Comparison of ENCODE assay signal across 1 cellular context in genomic region chr4:61549356-61549755, GRCh38.
TF ChIP-seq lines count a peak whose summit lies in the region.

No MANE protein-coding gene starts in this region.

TF ChIP-seq in K562, 482 proteins besides CTCF, POLR2A, EP300 and RAD21:
- TF ChIP-seq ZFP30 (CRISPR knock-in tag; IDR thresholded peaks at IDR 0.05; ENCODE audit: borderline replicate concordance) = no peak
- TF ChIP-seq CEBPG (CRISPR knock-in tag; IDR thresholded peaks at IDR 0.05) = no peak
- TF ChIP-seq CEBPG (tag; conservative IDR thresholded peaks at IDR 0.05 in 1 of 2, IDR thresholded peaks at IDR 0.05 in 1 of 2) = peak; percentile 50 to 74
- TF ChIP-seq, protein P1, sequence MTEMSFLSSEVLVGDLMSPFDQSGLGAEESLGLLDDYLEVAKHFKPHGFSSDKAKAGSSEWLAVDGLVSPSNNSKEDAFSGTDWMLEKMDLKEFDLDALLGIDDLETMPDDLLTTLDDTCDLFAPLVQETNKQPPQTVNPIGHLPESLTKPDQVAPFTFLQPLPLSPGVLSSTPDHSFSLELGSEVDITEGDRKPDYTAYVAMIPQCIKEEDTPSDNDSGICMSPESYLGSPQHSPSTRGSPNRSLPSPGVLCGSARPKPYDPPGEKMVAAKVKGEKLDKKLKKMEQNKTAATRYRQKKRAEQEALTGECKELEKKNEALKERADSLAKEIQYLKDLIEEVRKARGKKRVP (CRISPR knock-in tag; IDR thresholded peaks at IDR 0.05) = 0 out of 2 replicates have a peak, but pooled peaks have one; percentile 42
- no peak for TF ChIP-seq PPARD (CRISPR knock-in tag; IDR thresholded peaks at IDR 0.05)
- TF ChIP-seq, protein P2, sequence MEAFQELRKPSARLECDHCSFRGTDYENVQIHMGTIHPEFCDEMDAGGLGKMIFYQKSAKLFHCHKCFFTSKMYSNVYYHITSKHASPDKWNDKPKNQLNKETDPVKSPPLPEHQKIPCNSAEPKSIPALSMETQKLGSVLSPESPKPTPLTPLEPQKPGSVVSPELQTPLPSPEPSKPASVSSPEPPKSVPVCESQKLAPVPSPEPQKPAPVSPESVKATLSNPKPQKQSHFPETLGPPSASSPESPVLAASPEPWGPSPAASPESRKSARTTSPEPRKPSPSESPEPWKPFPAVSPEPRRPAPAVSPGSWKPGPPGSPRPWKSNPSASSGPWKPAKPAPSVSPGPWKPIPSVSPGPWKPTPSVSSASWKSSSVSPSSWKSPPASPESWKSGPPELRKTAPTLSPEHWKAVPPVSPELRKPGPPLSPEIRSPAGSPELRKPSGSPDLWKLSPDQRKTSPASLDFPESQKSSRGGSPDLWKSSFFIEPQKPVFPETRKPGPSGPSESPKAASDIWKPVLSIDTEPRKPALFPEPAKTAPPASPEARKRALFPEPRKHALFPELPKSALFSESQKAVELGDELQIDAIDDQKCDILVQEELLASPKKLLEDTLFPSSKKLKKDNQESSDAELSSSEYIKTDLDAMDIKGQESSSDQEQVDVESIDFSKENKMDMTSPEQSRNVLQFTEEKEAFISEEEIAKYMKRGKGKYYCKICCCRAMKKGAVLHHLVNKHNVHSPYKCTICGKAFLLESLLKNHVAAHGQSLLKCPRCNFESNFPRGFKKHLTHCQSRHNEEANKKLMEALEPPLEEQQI (IDR thresholded peaks at IDR 0.05) = no peak
